Comparison of ENCODE assay signal across 1 cellular context in genomic region chr2:25885933-25886332, GRCh38.
TF ChIP-seq lines count a peak whose summit lies in the region.

No MANE protein-coding gene starts in this region.

TF ChIP-seq in HepG2, 621 proteins besides CTCF, POLR2A, EP300 and RAD21 (continued from another document):
- TF ChIP-seq, protein P1, sequence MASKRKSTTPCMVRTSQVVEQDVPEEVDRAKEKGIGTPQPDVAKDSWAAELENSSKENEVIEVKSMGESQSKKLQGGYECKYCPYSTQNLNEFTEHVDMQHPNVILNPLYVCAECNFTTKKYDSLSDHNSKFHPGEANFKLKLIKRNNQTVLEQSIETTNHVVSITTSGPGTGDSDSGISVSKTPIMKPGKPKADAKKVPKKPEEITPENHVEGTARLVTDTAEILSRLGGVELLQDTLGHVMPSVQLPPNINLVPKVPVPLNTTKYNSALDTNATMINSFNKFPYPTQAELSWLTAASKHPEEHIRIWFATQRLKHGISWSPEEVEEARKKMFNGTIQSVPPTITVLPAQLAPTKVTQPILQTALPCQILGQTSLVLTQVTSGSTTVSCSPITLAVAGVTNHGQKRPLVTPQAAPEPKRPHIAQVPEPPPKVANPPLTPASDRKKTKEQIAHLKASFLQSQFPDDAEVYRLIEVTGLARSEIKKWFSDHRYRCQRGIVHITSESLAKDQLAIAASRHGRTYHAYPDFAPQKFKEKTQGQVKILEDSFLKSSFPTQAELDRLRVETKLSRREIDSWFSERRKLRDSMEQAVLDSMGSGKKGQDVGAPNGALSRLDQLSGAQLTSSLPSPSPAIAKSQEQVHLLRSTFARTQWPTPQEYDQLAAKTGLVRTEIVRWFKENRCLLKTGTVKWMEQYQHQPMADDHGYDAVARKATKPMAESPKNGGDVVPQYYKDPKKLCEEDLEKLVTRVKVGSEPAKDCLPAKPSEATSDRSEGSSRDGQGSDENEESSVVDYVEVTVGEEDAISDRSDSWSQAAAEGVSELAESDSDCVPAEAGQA (IDR thresholded peaks at IDR 0.05; ENCODE audit: low read depth) = peak; percentile 34; the same call in 1 of the 2 replicates
- TF ChIP-seq, protein P1 (CRISPR knock-in tag; IDR thresholded peaks at IDR 0.05; ENCODE audit: borderline replicate concordance) = no peak
- peak; percentile 73 for TF ChIP-seq PPARG (CRISPR knock-in tag; conservative IDR thresholded peaks at IDR 0.05)
- TF ChIP-seq MIER2 (CRISPR knock-in tag; IDR thresholded peaks at IDR 0.05) = 0 out of 2 replicates have a peak, but pooled peaks have one; percentile 49
- TF ChIP-seq ESRRA (CRISPR knock-in tag; IDR thresholded peaks at IDR 0.05; ENCODE audit: low read depth) = no peak
